In genomic region chr1:202590119-202590518, GRCh38 we compare ENCODE assay signal across 20 cellular contexts.
A peak's percentile ranks its signal among the peaks of the same experiment; 100 is the strongest.
DNase-seq lines count a peak whose midpoint lies in the region; ATAC-seq, FAIRE-seq and TF ChIP-seq lines count a peak whose summit lies in the region.
"Had no signal": no experiment of that assay in that cellular context is flagged by ENCODE, and none has a peak within 500 bp of the region (broad histone marks: within the 10 kb centered on the region; RNA-seq: fewer than 3 reads in every experiment).

No MANE protein-coding gene starts in this region.

- CTCF ChIA-PET in MCF 10A (lab: Yijun Ruan, JAX) = interaction anchor here (0.6 to 3.6 kb wide), 8 partner anchors 8 to 280 kb away, joined by 3 to 25 read pairs (median 6); no protein-coding TSS in a partner anchor

- H3K36me3 ChIP-seq in H7 (replicated peaks; ENCODE audit: control insufficient read depth, insufficient read depth, low read length) (no peaks in the 10 kb centered on the region), lower lobe of right lung (no peaks in the 10 kb centered on the region), stomach (peaks cover 0 to 18% (median 8%) of the 10 kb centered on the region in 4 donors)

- H3K4me3 Mint-ChIP-seq in MCF 10A (ENCODE audit: unreplicated experiment) = no peak overlapping the region
- H3K4me3 Mint-ChIP-seq: activated naive CD4-positive, alpha-beta T cell treated with anti-CD3 and anti-CD28 coated beads, Interleukin-2, amount 50 U/mL, for 24 hours; naive thymus-derived CD4-positive, alpha-beta T cell; stimulated activated memory B cell treated with anti-CD40 and anti-IgM and Interleukin-4, amounts not matched to agents 10 μg/mL and 1 μg/mL and 100 μg/mL, for 72 hours; T-helper 17 cell had no signal

- H3K9me3 ChIP-seq in lower lobe of right lung (no peaks in the 10 kb centered on the region), stomach (no peaks in the 10 kb centered on the region)

- POLR2A ChIA-PET in MCF 10A (lab: Yijun Ruan, JAX) = interaction anchor here (0.8 to 9.3 kb wide), 4 partner anchors 12 to 240 kb away, joined by 3 to 146 read pairs (median 4); no protein-coding TSS in a partner anchor

- H3K4me1 Mint-ChIP-seq in MCF 10A (ENCODE audit: insufficient read depth, unreplicated experiment) = peaks cover 89% of the 10 kb centered on the region
- H3K4me1 Mint-ChIP-seq: activated naive CD4-positive, alpha-beta T cell treated with anti-CD3 and anti-CD28 coated beads, Interleukin-2, amount 50 U/mL, for 24 hours had no signal

- WGBS in stomach, 5 donors = 91 to 94% (median 94%) methylated on average over 4 of the region's 4 CpGs

- peak overlapping the region; percentile 91 for H3K27ac Mint-ChIP-seq in MCF 10A (ENCODE audit: low read depth, unreplicated experiment)
- H3K27ac Mint-ChIP-seq: activated naive CD4-positive, alpha-beta T cell treated with anti-CD3 and anti-CD28 coated beads, Interleukin-2, amount 50 U/mL, for 24 hours; stimulated activated memory B cell treated with anti-CD40 and anti-IgM and Interleukin-4, amounts not matched to agents 10 μg/mL and 1 μg/mL and 100 μg/mL, for 72 hours had no signal

- FAIRE-seq in D721Med (lab: Jason Lieb, UNC) = no peak
- FAIRE-seq: endometrium had no signal

- ATAC-seq in lower lobe of right lung (no peak), HG03039 (IDR thresholded peaks at IDR 0.05; ENCODE audit: unreplicated experiment) (no peak), HG02938 (IDR thresholded peaks at IDR 0.05; ENCODE audit: unreplicated experiment) (no peak)
- ATAC-seq: naive thymus-derived CD4-positive, alpha-beta T cell; T-helper 17 cell had no signal

- no peak for TF ChIP-seq POLR2A in stomach (IDR thresholded peaks at IDR 0.05)

- H3K4me3 ChIP-seq in H7 (ENCODE audit: insufficient read depth, low read depth, low read length) = no peak overlapping the region
- no peak overlapping the region for H3K4me3 ChIP-seq in lower lobe of right lung
- H3K4me3 ChIP-seq in stomach = no peak overlapping the region

- H3K27ac ChIP-seq in lower lobe of right lung (peak overlapping the region; percentile 69), stomach (peak overlapping the region in 4 of 5 donors; percentile 78 to 88 (median 84))

- TF ChIP-seq EP300 in stomach (IDR thresholded peaks at IDR 0.05) = no peak

- TF ChIP-seq CTCF in MCF 10A (IDR thresholded peaks at IDR 0.05; ENCODE audit: unreplicated experiment) (no peak), lower lobe of right lung (IDR thresholded peaks at IDR 0.05) (no peak), stomach (IDR thresholded peaks at IDR 0.05) (no peak), D721Med (IDR thresholded peaks at IDR 0.05; ENCODE audit: insufficient read depth, missing control alignments) (no peak)

- DNase-seq in H7 = peak; percentile 12
- no peak for DNase-seq in MCF 10A (ENCODE audit: unreplicated experiment)
- DNase-seq in lower lobe of right lung = no peak
- DNase-seq in stomach = no peak
- no peak for DNase-seq in D721Med (ENCODE audit: insufficient read length, low spot score)
- no peak for DNase-seq in ureter (ENCODE audit: low spot score)
- DNase-seq: AML-193; central memory CD4-positive, alpha-beta T cell; Kasumi-1; kidney glomerular epithelial cell; naive thymus-derived CD4-positive, alpha-beta T cell; NCI-H524 treated with DMSO at 0.1 percent for 48 hours; retina; stimulated activated CD4-positive, alpha-beta T cell treated with anti-CD3 and anti-CD28 coated beads, Interleukin-4, amount 100 ng/mL, for 4 hours; T-helper 17 cell had no signal

- H3K36me3 Mint-ChIP-seq in MCF 10A (ENCODE audit: insufficient read depth, unreplicated experiment) = no peaks in the 10 kb centered on the region
- H3K36me3 Mint-ChIP-seq: activated naive CD4-positive, alpha-beta T cell treated with anti-CD3 and anti-CD28 coated beads, Interleukin-2, amount 50 U/mL, for 24 hours had no signal

- H3K4me1 ChIP-seq in lower lobe of right lung (peaks cover 32% of the 10 kb centered on the region), stomach (peaks cover 0 to 62% (median 34%) of the 10 kb centered on the region in 4 donors)

- intact Hi-C loops in MCF 10A (cut with micrococcal nuclease) (no loop called here), lower lobe of right lung (cut with DNase I) (no loop called here), stomach (cut with DNase I; ENCODE audit: low total_unique reads) (no loop called here)

- no peaks in the 10 kb centered on the region for H3K27me3 ChIP-seq in H7 (ENCODE audit: control insufficient read depth, insufficient read depth, low read length)
- H3K27me3 ChIP-seq in lower lobe of right lung (ENCODE audit: low read depth) = no peaks in the 10 kb centered on the region
- no peaks in the 10 kb centered on the region for H3K27me3 ChIP-seq in stomach

- H3K9me3 Mint-ChIP-seq in MCF 10A (ENCODE audit: unreplicated experiment) = no peaks in the 10 kb centered on the region
- H3K9me3 Mint-ChIP-seq: activated naive CD4-positive, alpha-beta T cell treated with anti-CD3 and anti-CD28 coated beads, Interleukin-2, amount 50 U/mL, for 24 hours; stimulated activated memory B cell treated with anti-CD40 and anti-IgM and Interleukin-4, amounts not matched to agents 10 μg/mL and 1 μg/mL and 100 μg/mL, for 72 hours had no signal

- BruUV-seq in MCF 10A (replicated peaks; lab: Mats Ljungman, UMichigan) = no TSS peak

- no peaks in the 10 kb centered on the region for H3K27me3 Mint-ChIP-seq in MCF 10A (ENCODE audit: insufficient read depth, unreplicated experiment)
- H3K27me3 Mint-ChIP-seq: activated naive CD4-positive, alpha-beta T cell treated with anti-CD3 and anti-CD28 coated beads, Interleukin-2, amount 50 U/mL, for 24 hours; naive thymus-derived CD4-positive, alpha-beta T cell; stimulated activated memory B cell treated with anti-CD40 and anti-IgM and Interleukin-4, amounts not matched to agents 10 μg/mL and 1 μg/mL and 100 μg/mL, for 72 hours; T-helper 17 cell had no signal
